Comparison of ENCODE assay signal across 8 cellular contexts in genomic region chr3:183253961-183254815, GRCh38. TPM values are rescaled to one million over a fixed set of nuclear protein-coding genes. Genes with fewer than 3 reads are reported as not detected.
A peak's percentile ranks its signal among the peaks of the same experiment; 100 is the strongest.
DNase-seq lines count a peak whose midpoint lies in the region; ATAC-seq, FAIRE-seq and TF ChIP-seq lines count a peak whose summit lies in the region.

No MANE protein-coding gene starts in this region.

- CTCF ChIA-PET in CD8-positive, alpha-beta memory T cell (lab: Charles Lee): no interaction called here

- H3K27me3 ChIP-seq in CD8-positive, alpha-beta memory T cell (ENCODE audit: insufficient read depth, low read length, poor library complexity, severe bottlenecking): peaks cover 21% of the 10 kb centered on the region
- H3K27me3 ChIP-seq in muscle layer of duodenum (ENCODE audit: low read depth, low read length): no peaks in the 10 kb centered on the region

- no peak for ATAC-seq in HG03457 (IDR thresholded peaks at IDR 0.05; ENCODE audit: unreplicated experiment)

- H3K27ac Mint-ChIP-seq in CD8-positive, alpha-beta memory T cell: peak overlapping the region in 2 of 8 donors; percentile 36 to 86
- H3K27ac Mint-ChIP-seq in activated CD4-positive, alpha-beta T cell treated with anti-CD3 and anti-CD28 coated beads, Interleukin-2, amount 10 ng/mL, durations not matched to agents 24 days and 14 days: peak overlapping the region; percentile 77

- no peaks in the 10 kb centered on the region for H3K36me3 ChIP-seq in CD8-positive, alpha-beta memory T cell (ENCODE audit: insufficient read depth, low read length)
- H3K36me3 ChIP-seq in muscle layer of duodenum (ENCODE audit: control insufficient read depth in 1 of 2, insufficient read depth in 2 of 2, low read length in 2 of 2): no peaks in the 10 kb centered on the region

- H3K27me3 Mint-ChIP-seq in CD8-positive, alpha-beta memory T cell: peaks cover 28 to 59% of the 10 kb centered on the region in 2 donors
- peaks cover 12% of the 10 kb centered on the region for H3K27me3 Mint-ChIP-seq in activated CD4-positive, alpha-beta T cell treated with anti-CD3 and anti-CD28 coated beads, Interleukin-2, amount 10 ng/mL, durations not matched to agents 24 days and 14 days

- intact Hi-C loops in activated CD4-positive, alpha-beta T cell treated with anti-CD3 and anti-CD28 coated beads, Interleukin-2, amount 10 ng/mL, durations not matched to agents 24 days and 14 days (cut with micrococcal nuclease): loop anchor here (1.0 to 5.0 kb wide), 6 partner anchors 12 to 131 kb away; no protein-coding TSS in a partner anchor

- H3K27ac ChIP-seq in CD8-positive, alpha-beta memory T cell (ENCODE audit: low read depth, low read length): peak overlapping the region; percentile 67
- H3K27ac ChIP-seq in muscle layer of duodenum (ENCODE audit: low read length): peak overlapping the region; percentile 95

- FAIRE-seq in urothelium cell line (lab: Jason Lieb, UNC): no peak

- peak overlapping the region; percentile 74 for H3K4me3 ChIP-seq in CD8-positive, alpha-beta memory T cell (ENCODE audit: low read length)
- H3K4me3 ChIP-seq in muscle layer of duodenum (ENCODE audit: low read depth in 1 of 2, low read length in 2 of 2): peak overlapping the region; percentile 83 to 87

- H3K9me3 ChIP-seq in CD8-positive, alpha-beta memory T cell (ENCODE audit: low read length): no peaks in the 10 kb centered on the region
- H3K9me3 ChIP-seq in muscle layer of duodenum (ENCODE audit: control insufficient read depth in 1 of 2, low read length in 2 of 2): no peaks in the 10 kb centered on the region

- TF ChIP-seq POLR2A in erythroblast (IDR thresholded peaks at IDR 0.05; ENCODE audit: low read length): no peak

- H3K4me1 Mint-ChIP-seq in CD8-positive, alpha-beta memory T cell: peaks cover 8 to 16% (median 11%) of the 10 kb centered on the region in 3 donors
- H3K4me1 Mint-ChIP-seq in activated CD4-positive, alpha-beta T cell treated with anti-CD3 and anti-CD28 coated beads, Interleukin-2, amount 10 ng/mL, durations not matched to agents 24 days and 14 days: peaks cover 16% of the 10 kb centered on the region

- H3K4me1 ChIP-seq in CD8-positive, alpha-beta memory T cell (ENCODE audit: insufficient read depth, low read length): no peaks in the 10 kb centered on the region
- H3K4me1 ChIP-seq in muscle layer of duodenum (ENCODE audit: control insufficient read depth in 1 of 2, insufficient read depth in 2 of 2, low read length in 2 of 2): peaks cover 2 to 9% of the 10 kb centered on the region in 2 donors

- no peaks in the 10 kb centered on the region for H3K9me3 Mint-ChIP-seq in CD8-positive, alpha-beta memory T cell
- no peaks in the 10 kb centered on the region for H3K9me3 Mint-ChIP-seq in activated CD4-positive, alpha-beta T cell treated with anti-CD3 and anti-CD28 coated beads, Interleukin-2, amount 10 ng/mL, durations not matched to agents 24 days and 14 days

- POLR2A ChIA-PET in CD8-positive, alpha-beta memory T cell (lab: Charles Lee): no interaction called here

- DNase-seq in CD8-positive, alpha-beta memory T cell: peak in 2 of 5 donors; percentile 3 to 9
- DNase-seq in HK-2 (ENCODE audit: unreplicated experiment) (peak; percentile 65), erythroblast (lab: John Stamatoyannopoulos, UW) (peak; percentile 62 to 68), urothelium cell line (ENCODE audit: low spot score) (peak; percentile 45), SIG-M5 (lab: John Stamatoyannopoulos, UW) (no peak)
- peak; percentile 75 for DNase-seq in activated CD4-positive, alpha-beta T cell treated with anti-CD3 and anti-CD28 coated beads, Interleukin-2, amount 10 ng/mL, durations not matched to agents 24 days and 14 days

- peaks cover 0 to 8% (median 4%) of the 10 kb centered on the region in 3 donors for H3K36me3 Mint-ChIP-seq in CD8-positive, alpha-beta memory T cell
- peaks cover 6% of the 10 kb centered on the region for H3K36me3 Mint-ChIP-seq in activated CD4-positive, alpha-beta T cell treated with anti-CD3 and anti-CD28 coated beads, Interleukin-2, amount 10 ng/mL, durations not matched to agents 24 days and 14 days (ENCODE audit: low read depth)

- H3K4me3 Mint-ChIP-seq in CD8-positive, alpha-beta memory T cell: peak overlapping the region; percentile 71 to 81 (median 79)
- H3K4me3 Mint-ChIP-seq in activated CD4-positive, alpha-beta T cell treated with anti-CD3 and anti-CD28 coated beads, Interleukin-2, amount 10 ng/mL, durations not matched to agents 24 days and 14 days: peak overlapping the region; percentile 84

RNA-seq across cellular contexts. Expression of gene B3GNT5, which starts 1.1 kb away (rescaled TPM):
- total RNA-seq in CD8-positive, alpha-beta memory T cell: 10 to 100 TPM in 1 of 2 experiments, 1 to 10 TPM in 1; 10.0 TPM
- polyA plus RNA-seq in CD8-positive, alpha-beta memory T cell: not detected
- 25.0 and 27.9 TPM in 2 replicates for total RNA-seq in activated CD4-positive, alpha-beta T cell treated with anti-CD3 and anti-CD28 coated beads, Interleukin-2, amount 10 ng/mL, durations not matched to agents 24 days and 14 days
